In genomic region chr11:30511408-30511807, GRCh38 we compare ENCODE assay signal across 35 cellular contexts.
"Had no signal": no experiment of that assay in that cellular context is flagged by ENCODE, and none has a peak within 500 bp of the region (broad histone marks: within the 10 kb centered on the region; RNA-seq: fewer than 3 reads in every experiment).

No MANE protein-coding gene starts in this region.

- H3K27ac ChIP-seq: adrenal gland, body of pancreas, brain microvascular endothelial cell, breast epithelium, VCaP had no signal

- H3K9me3 ChIP-seq: adrenal gland, body of pancreas, breast epithelium had no signal

- ATAC-seq: activated T-helper 17 cell treated with anti-CD3 and anti-CD28 coated beads, Interleukin-2, amount 50 U/mL, for 72 hours; body of pancreas had no signal

- DNase-seq: activated B cell treated with CpG ODN at 0.5 μM for 24 hours; activated CD4-positive, alpha-beta memory T cell treated with anti-CD3 and anti-CD28 coated beads for 36 hours; activated CD4-positive, alpha-beta T cell treated with anti-CD3 and anti-CD28 coated beads for 4 hours; activated CD4-positive, alpha-beta T cell treated with anti-CD3 and anti-CD28 coated beads, Interleukin-2, amount 10 ng/mL, durations not matched to agents 24 days and 14 days; activated CD4-positive, alpha-beta T cell treated with anti-CD3 and anti-CD28 coated beads, Interleukin-2, amount 50 U/mL, for 1 hour; activated CD4-positive, alpha-beta T cell treated with anti-CD3 and anti-CD28 coated beads, Interleukin-2, amount 50 U/mL, for 4 hours; activated CD4-positive, CD25-positive, alpha-beta regulatory T cell treated with anti-CD3 and anti-CD28 coated beads, Interleukin-2, amount 50 U/mL, for 72 hours; activated CD8-positive, alpha-beta memory T cell treated with anti-CD3 and anti-CD28 coated beads, Interleukin-2, amount 50 U/mL, for 4 hours; activated effector memory CD4-positive, alpha-beta T cell treated with anti-CD3 and anti-CD28 coated beads, Interleukin-2, amount 50 U/mL, for 16 hours; activated gamma-delta T cell treated with Interleukin-2 at 50 U/mL for 16 hours; activated naive CD4-positive, alpha-beta T cell; activated naive CD4-positive, alpha-beta T cell treated with anti-CD3 and anti-CD28 coated beads for 36 hours; activated naive CD4-positive, alpha-beta T cell treated with anti-CD3 and anti-CD28 coated beads, Interleukin-2, amount 50 U/mL, for 16 hours; activated naive CD8-positive, alpha-beta T cell treated with anti-CD3 and anti-CD28 coated beads for 36 hours; activated T-cell treated with anti-CD3 and anti-CD28 coated beads for 4 hours; activated T-cell treated with anti-CD3 and anti-CD28 coated beads, Interleukin-2, amount 50 U/mL, for 1 hour; activated T-cell treated with anti-CD3 and anti-CD28 coated beads, Interleukin-2, amount 50 U/mL, for 4 hours; activated T-cell treated with anti-CD3 and anti-CD28 coated beads, Interleukin-2, amount 50 U/mL, for 72 hours; amniotic stem cell; aorta; body of pancreas; brain microvascular endothelial cell; cerebellar nuclear complex; T-helper 1 cell; T-helper 2 cell; T-helper 9 cell had no signal

- H3K27me3 ChIP-seq: adrenal gland, body of pancreas, brain microvascular endothelial cell, breast epithelium had no signal

- H3K4me3 Mint-ChIP-seq: activated B cell treated with CpG ODN at 0.5 μM for 24 hours; activated CD4-positive, alpha-beta memory T cell treated with anti-CD3 and anti-CD28 coated beads for 36 hours; activated CD4-positive, alpha-beta T cell treated with anti-CD3 and anti-CD28 coated beads, Interleukin-2, amount 10 ng/mL, durations not matched to agents 24 days and 14 days; activated naive CD4-positive, alpha-beta T cell treated with anti-CD3 and anti-CD28 coated beads for 36 hours; activated naive CD8-positive, alpha-beta T cell treated with anti-CD3 and anti-CD28 coated beads for 36 hours; activated T-cell treated with anti-CD3 and anti-CD28 coated beads, Interleukin-2, amount 50 U/mL, for 4 hours; activated T-cell treated with anti-CD3 and anti-CD28 coated beads, Interleukin-2, amount 50 U/mL, for 72 hours; activated T-helper 1 cell treated with anti-CD3 and anti-CD28 coated beads, Interleukin-12 subunit alpha, Interleukin-12 subunit beta, Interleukin-2, Interleukin-4 antibody, amounts not matched to agents 30 ng/mL and 10 ng/mL and 1 ng/mL, durations not matched to agents 14 hours and 24 hours and 36 hours; activated T-helper 17 cell treated with anti-CD3 and anti-CD28 coated beads, Interleukin-2, amount 50 U/mL, for 72 hours; central memory CD8-positive, alpha-beta T cell; T-helper 1 cell treated with Interleukin-12 subunit alpha and Interleukin-12 subunit beta and Interleukin-4 antibody, amounts not matched to agents 30 μg/mL and 1 μg/mL, for 36 hours; T-helper 2 cell treated with Interferon-gamma antibody and Interleukin-4, amounts not matched to agents 5 μg/mL and 100 μg/mL, for 36 hours had no signal

- H3K36me3 ChIP-seq: adrenal gland, brain microvascular endothelial cell, breast epithelium had no signal

- H3K27me3 Mint-ChIP-seq: activated B cell treated with CpG ODN at 0.5 μM for 24 hours; activated CD4-positive, alpha-beta memory T cell treated with anti-CD3 and anti-CD28 coated beads for 36 hours; activated CD4-positive, alpha-beta T cell treated with anti-CD3 and anti-CD28 coated beads, Interleukin-2, amount 10 ng/mL, durations not matched to agents 24 days and 14 days; central memory CD8-positive, alpha-beta T cell had no signal

- H3K36me3 Mint-ChIP-seq: activated CD4-positive, alpha-beta memory T cell treated with anti-CD3 and anti-CD28 coated beads for 36 hours; activated naive CD4-positive, alpha-beta T cell treated with anti-CD3 and anti-CD28 coated beads, Interleukin-2, amount 50 U/mL, for 72 hours; activated naive CD8-positive, alpha-beta T cell treated with anti-CD3 and anti-CD28 coated beads for 36 hours had no signal

- H3K4me1 ChIP-seq: adrenal gland, body of pancreas, breast epithelium had no signal

- H3K4me1 Mint-ChIP-seq: activated CD4-positive, alpha-beta T cell treated with anti-CD3 and anti-CD28 coated beads, Interleukin-2, amount 10 ng/mL, durations not matched to agents 24 days and 14 days; activated T-helper 17 cell treated with anti-CD3 and anti-CD28 coated beads, Interleukin-2, amount 50 U/mL, for 72 hours; central memory CD8-positive, alpha-beta T cell had no signal

- H3K27ac Mint-ChIP-seq: activated B cell treated with CpG ODN at 0.5 μM for 24 hours; activated CD4-positive, alpha-beta memory T cell treated with anti-CD3 and anti-CD28 coated beads for 36 hours; activated CD4-positive, alpha-beta T cell treated with anti-CD3 and anti-CD28 coated beads, Interleukin-2, amount 10 ng/mL, durations not matched to agents 24 days and 14 days; activated naive CD4-positive, alpha-beta T cell treated with anti-CD3 and anti-CD28 coated beads for 36 hours; activated naive CD4-positive, alpha-beta T cell treated with anti-CD3 and anti-CD28 coated beads, Interleukin-2, amount 50 U/mL, for 72 hours; activated naive CD8-positive, alpha-beta T cell treated with anti-CD3 and anti-CD28 coated beads for 36 hours; activated T-cell treated with anti-CD3 and anti-CD28 coated beads, Interleukin-2, amount 50 U/mL, for 72 hours; activated T-helper 1 cell treated with anti-CD3 and anti-CD28 coated beads, Interleukin-12 subunit alpha, Interleukin-12 subunit beta, Interleukin-2, Interleukin-4 antibody, amounts not matched to agents 30 ng/mL and 10 ng/mL and 1 ng/mL, durations not matched to agents 14 hours and 24 hours and 36 hours; activated T-helper 17 cell treated with anti-CD3 and anti-CD28 coated beads, Interleukin-2, amount 50 U/mL, for 72 hours; T-helper 1 cell treated with Interleukin-12 subunit alpha and Interleukin-12 subunit beta and Interleukin-4 antibody, amounts not matched to agents 30 μg/mL and 1 μg/mL, for 36 hours; T-helper 2 cell treated with Interferon-gamma antibody and Interleukin-4, amounts not matched to agents 5 μg/mL and 100 μg/mL, for 36 hours had no signal

- H3K9me3 Mint-ChIP-seq: activated B cell treated with CpG ODN at 0.5 μM for 24 hours; activated CD4-positive, alpha-beta memory T cell treated with anti-CD3 and anti-CD28 coated beads for 36 hours; activated CD4-positive, alpha-beta T cell treated with anti-CD3 and anti-CD28 coated beads, Interleukin-2, amount 10 ng/mL, durations not matched to agents 24 days and 14 days; activated naive CD4-positive, alpha-beta T cell treated with anti-CD3 and anti-CD28 coated beads for 36 hours; activated T-cell treated with anti-CD3 and anti-CD28 coated beads, Interleukin-2, amount 50 U/mL, for 4 hours; activated T-cell treated with anti-CD3 and anti-CD28 coated beads, Interleukin-2, amount 50 U/mL, for 72 hours; activated T-helper 1 cell treated with anti-CD3 and anti-CD28 coated beads, Interleukin-12 subunit alpha, Interleukin-12 subunit beta, Interleukin-2, Interleukin-4 antibody, amounts not matched to agents 30 ng/mL and 10 ng/mL and 1 ng/mL, durations not matched to agents 14 hours and 24 hours and 36 hours; activated T-helper 17 cell treated with anti-CD3 and anti-CD28 coated beads, Interleukin-2, amount 50 U/mL, for 72 hours; T-helper 1 cell treated with Interleukin-12 subunit alpha and Interleukin-12 subunit beta and Interleukin-4 antibody, amounts not matched to agents 30 μg/mL and 1 μg/mL, for 36 hours; T-helper 2 cell treated with Interferon-gamma antibody and Interleukin-4, amounts not matched to agents 5 μg/mL and 100 μg/mL, for 36 hours had no signal

- H3K4me3 ChIP-seq: adrenal gland, body of pancreas, breast epithelium had no signal
